ENCODE assay signal across 9 cellular contexts in genomic region chr14:99601301-99601945, GRCh38. TPM values are rescaled to one million over a fixed set of nuclear protein-coding genes. Genes with fewer than 3 reads are reported as not detected.
DNase-seq lines count a peak whose midpoint lies in the region; ATAC-seq, FAIRE-seq and TF ChIP-seq lines count a peak whose summit lies in the region.
"Had no signal": no experiment of that assay in that cellular context is flagged by ENCODE, and none has a peak within 500 bp of the region (broad histone marks: within the 10 kb centered on the region; RNA-seq: fewer than 3 reads in every experiment).

No MANE protein-coding gene starts in this region.

- no peak overlapping the region for H3K4ac ChIP-seq in H1 (replicated peaks; ENCODE audit: insufficient read length, low read depth, low read length)

- no peak for FAIRE-seq in H1 (lab: Jason Lieb, UNC)

- no peak overlapping the region for H3K18ac ChIP-seq in H1 (ENCODE audit: extremely low read depth, low read length)

- TF ChIP-seq RAD21 in H1 (IDR thresholded peaks at IDR 0.05 in 1 of 2, conservative IDR thresholded peaks at IDR 0.05 in 1 of 2; ENCODE audit: low read depth in 2 of 2, low read length in 2 of 2), result no peak

- H3K36me3 ChIP-seq in BE2C, result peaks cover 18% of the 10 kb centered on the region
- no peaks in the 10 kb centered on the region; a peak in 1 of 8 replicates for H3K36me3 ChIP-seq in H1 (ENCODE audit: control insufficient read depth in 2 of 4, insufficient read depth in 4 of 4, low read length in 3 of 4)

- H3K56ac ChIP-seq in H1 (replicated peaks; ENCODE audit: insufficient read length, low read depth, low read length), result no peak overlapping the region

- peaks cover 74% of the 10 kb centered on the region for H3K4me1 Mint-ChIP-seq in nephron progenitor cell

- no peaks in the 10 kb centered on the region for H3K27me3 ChIP-seq in BE2C
- H3K27me3 ChIP-seq in H1 (replicated peaks in 1 of 4; ENCODE audit: control insufficient read depth in 3 of 4, extremely low read depth in 1 of 4, insufficient read depth in 3 of 4, low read length in 3 of 4), result peaks cover 9 to 31% (median 25%) of the 10 kb centered on the region in 4 experiments; a peak in 6 of 7 replicates

- peaks cover 20% of the 10 kb centered on the region for H3K23me2 ChIP-seq in H1 (ENCODE audit: low read depth, low read length)

- H3K27ac ChIP-seq in H1 (ENCODE audit: low read depth, low read length), result no peak overlapping the region
- H3K27ac ChIP-seq: HL-60 had no signal

- no peak overlapping the region for H4K8ac ChIP-seq in H1 (ENCODE audit: extremely low read depth, insufficient read depth, low read length)

- CTCF ChIA-PET in H1 (lab: Charles Lee; ENCODE audit: partially characterized antibody), result interaction anchor here (0.5 to 2.4 kb wide), 11 partner anchors 8 to 348 kb away, joined by 3 to 10 read pairs (median 6); no protein-coding TSS in a partner anchor

- DNase-seq in BE2C (no peak), NCI-H128 (lab: John Stamatoyannopoulos, UW; ENCODE audit: unreplicated experiment) (peak; percentile 7), H1 (ENCODE audit: low read depth in 1 of 2, low spot score in 2 of 2) (no peak), nephron progenitor cell (no peak), NCI-H1417 treated with DMSO at 0.1 percent for 48 hours (lab: John Stamatoyannopoulos, UW) (no peak), SW480 (ENCODE audit: low spot score) (no peak)
- DNase-seq in activated CD4-positive, alpha-beta T cell treated with anti-CD3 and anti-CD28 coated beads, Interleukin-2, amount 50 U/mL, for 4 hours, result no peak

- H4K5ac ChIP-seq in H1 (ENCODE audit: insufficient read length, low read depth, low read length), result no peak overlapping the region

- H3K4me3 ChIP-seq in BE2C (ENCODE audit: low read depth, low read length) (peak overlapping the region; percentile 99), H1 (ENCODE audit: extremely low read depth in 1 of 4, insufficient read depth in 2 of 4, low read depth in 3 of 4, low read length in 4 of 4) (peak overlapping the region in 2 of 4 experiments; percentile 11 to 70; a peak in 5 of 8 replicates)

- no peak for ATAC-seq in GM18502 (IDR thresholded peaks at IDR 0.05; ENCODE audit: poor library complexity, unreplicated experiment)

- H3K14ac ChIP-seq in H1 (ENCODE audit: insufficient read length), result no peak overlapping the region

- H4K20me1 ChIP-seq in H1 (replicated peaks in 1 of 2; ENCODE audit: control insufficient read depth in 1 of 2, insufficient read depth in 2 of 2, low read length in 2 of 2), result peaks cover 22 to 42% of the 10 kb centered on the region in 2 experiments

- peak overlapping the region; percentile 83 to 95; a peak in 3 of 4 replicates for H3K4me2 ChIP-seq in H1 (ENCODE audit: insufficient read depth in 1 of 2, low read depth in 2 of 2, low read length in 2 of 2)

- H3K9ac ChIP-seq in H1 (replicated peaks in 1 of 4; ENCODE audit: extremely low read depth in 1 of 4, low read depth in 3 of 4, low read length in 3 of 4), result no peak overlapping the region

- H3K9me3 Mint-ChIP-seq in nephron progenitor cell, result no peaks in the 10 kb centered on the region

- H3K27ac Mint-ChIP-seq in nephron progenitor cell, result peak overlapping the region; percentile 39

- H2AFZ ChIP-seq in H1 (ENCODE audit: low read length), result no peak overlapping the region

- no peaks in the 10 kb centered on the region for H3K9me3 ChIP-seq in BE2C
- H3K9me3 ChIP-seq in H1 (ENCODE audit: insufficient read depth in 2 of 2, low read depth in 1 of 2, low read length in 1 of 2), result peaks cover 0 to 3% of the 10 kb centered on the region in 2 experiments; a peak in 1 of 4 replicates

- no peak overlapping the region for H2BK20ac ChIP-seq in H1 (ENCODE audit: low read length)

- H3K4me1 ChIP-seq in BE2C, result peaks cover 47% of the 10 kb centered on the region
- H3K4me1 ChIP-seq in H1 (replicated peaks in 1 of 4; ENCODE audit: control insufficient read depth in 3 of 4, insufficient read depth in 4 of 4, low read length in 3 of 4), result peaks cover 4 to 28% (median 18%) of the 10 kb centered on the region in 4 experiments

- no peak for TF ChIP-seq POLR2A in H1 (IDR thresholded peaks at IDR 0.05; ENCODE audit: control extremely low read depth in 1 of 2, low read depth in 2 of 2, low read length in 2 of 2)

- H3K36me3 Mint-ChIP-seq in nephron progenitor cell (ENCODE audit: low read depth), result no peaks in the 10 kb centered on the region

- H3K27me3 Mint-ChIP-seq in nephron progenitor cell (ENCODE audit: low read depth, poor library complexity), result peaks cover 16% of the 10 kb centered on the region

- no peak overlapping the region for H2BK120ac ChIP-seq in H1 (replicated peaks; ENCODE audit: low read depth, low read length)

- peaks cover 21% of the 10 kb centered on the region for H3K79me1 ChIP-seq in H1 (ENCODE audit: low read depth, low read length)

- no peak for TF ChIP-seq CTCF in BE2C (IDR thresholded peaks at IDR 0.05; ENCODE audit: low read depth, low read length)
- no peak for TF ChIP-seq CTCF in H1 (IDR thresholded peaks at IDR 0.05; ENCODE audit: control extremely low read depth in 1 of 3, insufficient read depth in 1 of 3, low read depth in 1 of 3, low read length in 3 of 3)
- no peak for TF ChIP-seq CTCF in nephron progenitor cell (IDR thresholded peaks at IDR 0.05)

- POLR2A ChIA-PET in H1 (lab: Charles Lee; ENCODE audit: partially characterized antibody), result interaction anchor here (1.0 to 1.5 kb wide), 3 partner anchors 12 to 120 kb away, joined by 3 to 4 read pairs (median 3); partner anchors contain the start of genes CCNK and SETD3

- peaks cover 6 to 62% of the 10 kb centered on the region in 2 experiments; a peak in 3 of 4 replicates for H3K79me2 ChIP-seq in H1 (ENCODE audit: control insufficient read depth in 1 of 2, insufficient read depth in 2 of 2, low read length in 2 of 2)

- H2AK5ac ChIP-seq in H1 (ENCODE audit: low read depth, low read length), result no peak overlapping the region

- no peak overlapping the region for H2BK12ac ChIP-seq in H1 (ENCODE audit: low read depth, low read length)

- no peak for TF ChIP-seq EP300 in H1 (IDR thresholded peaks at IDR 0.05; ENCODE audit: borderline replicate concordance in 1 of 2, low read depth in 2 of 2, low read length in 2 of 2)

- 82% methylated on average over 8 of the region's 9 CpGs; no CpG with 5 or more reads in 1 of the 2 experiments for WGBS in H1 (ENCODE audit: extremely low coverage in 1 of 2, insufficient coverage in 1 of 2, insufficient read length in 1 of 2, insufficient replicate concordance in 2 of 2, low coverage in 1 of 2, low lambda C conversion rate in 2 of 2, missing lambda C conversion rate in 1 of 2), 2 experiments

- H2BK15ac ChIP-seq in H1 (ENCODE audit: low read length), result no peak overlapping the region

- H3K23ac ChIP-seq in H1 (ENCODE audit: insufficient read length), result no peak overlapping the region

- H3K4me3 Mint-ChIP-seq in nephron progenitor cell, result peak overlapping the region; percentile 85

- no peak overlapping the region for H4K91ac ChIP-seq in H1 (replicated peaks; ENCODE audit: insufficient read length, low read length)

- no peak overlapping the region for H2BK5ac ChIP-seq in H1 (ENCODE audit: low read depth, low read length)

TF ChIP-seq in H1, 55 proteins besides CTCF, POLR2A, EP300 and RAD21:
- TF ChIP-seq POU5F1 (IDR thresholded peaks at IDR 0.05; ENCODE audit: low read depth, low read length), result no peak
- TF ChIP-seq GABPA (IDR thresholded peaks at IDR 0.05; ENCODE audit: borderline replicate concordance, insufficient read depth, low read length), result no peak
- TF ChIP-seq RBBP5 (IDR thresholded peaks at IDR 0.05; ENCODE audit: borderline replicate concordance, low read depth, low read length), result no peak
- no peak for TF ChIP-seq BCL11A (IDR thresholded peaks at IDR 0.05; ENCODE audit: low read depth in 2 of 2, low read length in 2 of 2)
- no peak for TF ChIP-seq EGR1 (IDR thresholded peaks at IDR 0.05; ENCODE audit: borderline replicate concordance, low read depth, low read length)
- TF ChIP-seq CHD2 (IDR thresholded peaks at IDR 0.05; ENCODE audit: low read length), result no peak
- TF ChIP-seq FOSL1 (IDR thresholded peaks at IDR 0.05; ENCODE audit: insufficient read depth, low read depth, low read length), result no peak
- no peak for TF ChIP-seq TAF7 (optimal IDR thresholded peaks at IDR 0.05; ENCODE audit: borderline replicate concordance, low read depth, low read length)
- TF ChIP-seq POLR2AphosphoS5 (IDR thresholded peaks at IDR 0.05; ENCODE audit: low read depth, low read length), result no peak
- TF ChIP-seq PHF8 (conservative IDR thresholded peaks at IDR 0.05; ENCODE audit: low read depth, low read length), result no peak

RNA-seq across cellular contexts. Expression of gene CCDC85C, which starts 2.6 kb away (rescaled TPM):
- polyA plus RNA-seq in BE2C (2012; ENCODE audit: insufficient read depth, insufficient read length, low read depth), result 66.5 TPM
- total RNA-seq in H1 (2021; fragmentation: NEBNext Ultra II Directional; extraction: Animal tissue kit (Norgen Biotek cat#: 25700)), result 35.8 and 38.6 TPM in 2 replicates
- polyA plus RNA-seq in H1 (2011; rRNA removed), result 16.8 and 26.4 TPM in 2 replicates
- polyA plus RNA-seq in H1 (2011; cell fraction: cytosol; rRNA removed), result 18.1 TPM
- polyA plus RNA-seq in H1 (2011; cell fraction: nucleus; rRNA removed), result 31.7 TPM
- polyA plus RNA-seq in H1 (2012, experiment 1 of 2), result 18.2 to 30.0 TPM (median 25.2 TPM) in 4 replicates
- 32.9 TPM for polyA plus RNA-seq in H1 (2012, experiment 2 of 2)
- 15.1 TPM for polyA plus RNA-seq in H1 (2013, experiment 1 of 2)
- 15.5 TPM for polyA plus RNA-seq in H1 (2013, experiment 2 of 2)
- 22.2 and 22.8 TPM in 2 replicates for polyA minus RNA-seq in H1 (2011; rRNA and poly(A)+ RNA removed)
- polyA minus RNA-seq in H1 (2011; cell fraction: cytosol; rRNA and poly(A)+ RNA removed), result 23.3 TPM
- 19.6 TPM for polyA minus RNA-seq in H1 (2011; cell fraction: nucleus; rRNA and poly(A)+ RNA removed)

RNA-seq across cellular contexts. Expression of gene HHIPL1, which starts 43.5 kb away (rescaled TPM):
- 0.14 TPM for polyA plus RNA-seq in BE2C (2012; ENCODE audit: insufficient read depth, insufficient read length, low read depth)
- total RNA-seq in H1 (2021; fragmentation: NEBNext Ultra II Directional; extraction: Animal tissue kit (Norgen Biotek cat#: 25700)), result 2.6 and 3.1 TPM in 2 replicates
- 1.5 and 2.1 TPM in 2 replicates for polyA plus RNA-seq in H1 (2011; rRNA removed)
- polyA plus RNA-seq in H1 (2011; cell fraction: cytosol; rRNA removed), result 1.4 TPM
- polyA plus RNA-seq in H1 (2011; cell fraction: nucleus; rRNA removed), result 3.1 TPM
- 1.0 to 2.0 TPM (median 1.8 TPM) in 4 replicates for polyA plus RNA-seq in H1 (2012, experiment 1 of 2)
- polyA plus RNA-seq in H1 (2012, experiment 2 of 2), result 1.2 TPM
- polyA plus RNA-seq in H1 (2013, experiment 1 of 2), result 1.2 TPM
- polyA plus RNA-seq in H1 (2013, experiment 2 of 2), result 1.6 TPM
- polyA minus RNA-seq in H1 (2011; rRNA and poly(A)+ RNA removed), result 1.4 and 1.5 TPM in 2 replicates
- polyA minus RNA-seq in H1 (2011; cell fraction: cytosol; rRNA and poly(A)+ RNA removed), result 1.7 TPM
- polyA minus RNA-seq in H1 (2011; cell fraction: nucleus; rRNA and poly(A)+ RNA removed), result 3.8 TPM
